Comparison of ENCODE assay signal across 16 cellular contexts in genomic region chr1:190864013-190864610, GRCh38.
DNase-seq lines count a peak whose midpoint lies in the region; ATAC-seq and TF ChIP-seq lines count a peak whose summit lies in the region.
"Had no signal": no experiment of that assay in that cellular context is flagged by ENCODE, and none has a peak within 500 bp of the region (broad histone marks: within the 10 kb centered on the region; RNA-seq: fewer than 3 reads in every experiment).

No MANE protein-coding gene starts in this region.

- ATAC-seq in WTC11 (peak; percentile 38; the same call in 1 of the 2 replicates), foreskin keratinocyte (peak; percentile 9), GM18868 (IDR thresholded peaks at IDR 0.05; ENCODE audit: unreplicated experiment) (no peak)
- ATAC-seq: CD8-positive, alpha-beta T cell; K562 had no signal

- no peaks in the 10 kb centered on the region for H3K9me3 ChIP-seq in H9 (ENCODE audit: control insufficient read depth, low read depth, low read length)
- H3K9me3 ChIP-seq: BLaER1 treated with 17β-estradiol and CSF1 and Interleukin-3, amounts not matched to agents 10 nM and 100 nM; HAP-1 had no signal

- no peak overlapping the region for H2BK5ac ChIP-seq in H9 (ENCODE audit: insufficient read length, low read length)

- H3K4me1 Mint-ChIP-seq in H9 (no peaks in the 10 kb centered on the region), WTC11 (no peaks in the 10 kb centered on the region)
- H3K4me1 Mint-ChIP-seq: B cell had no signal

- H4K20me1 ChIP-seq in H9 (ENCODE audit: control insufficient read depth, insufficient read depth, insufficient read length): no peaks in the 10 kb centered on the region
- H4K20me1 ChIP-seq: BLaER1 treated with 17β-estradiol and CSF1 and Interleukin-3, amounts not matched to agents 10 nM and 100 nM had no signal

- H3K23me2 ChIP-seq in H9 (ENCODE audit: insufficient read length, low read depth, low read length, poor library complexity, severe bottlenecking): no peaks in the 10 kb centered on the region

- no peak overlapping the region for H4K8ac ChIP-seq in H9 (replicated peaks; ENCODE audit: insufficient read length, low read depth, low read length)

- H3K56ac ChIP-seq in H9 (ENCODE audit: insufficient read length, low read depth, low read length): no peak overlapping the region

- no peak overlapping the region for H4K5ac ChIP-seq in H9 (ENCODE audit: insufficient read length, low read depth, low read length)

- H2BK120ac ChIP-seq in H9 (ENCODE audit: low read depth, low read length, poor library complexity, severe bottlenecking): no peak overlapping the region

- H3K4me3 Mint-ChIP-seq in H9: no peak overlapping the region
- no peak overlapping the region for H3K4me3 Mint-ChIP-seq in WTC11
- H3K4me3 Mint-ChIP-seq: B cell; CD8-positive, alpha-beta T cell had no signal

- no peak overlapping the region for H2AFZ ChIP-seq in H9 (ENCODE audit: low read length)

- DNase-seq in H9 (no peak), WTC11 (ENCODE audit: low spot score) (no peak), foreskin keratinocyte (peak; percentile 19 to 81), myocyte (ENCODE audit: low read depth) (peak; percentile 26), NCI-H1092 (lab: John Stamatoyannopoulos, UW) (no peak)
- DNase-seq in activated CD8-positive, alpha-beta memory T cell treated with anti-CD3 and anti-CD28 coated beads, Interleukin-2, amount 50 U/mL, for 4 hours: no peak
- DNase-seq: Calu3; CD8-positive, alpha-beta T cell; DMS79 treated with DMSO at 0.1 percent for 48 hours; GOT3; IMR-90 had no signal

- H3K27me3 ChIP-seq in H9 (ENCODE audit: insufficient read depth, low read length) (no peaks in the 10 kb centered on the region), foreskin keratinocyte (no peaks in the 10 kb centered on the region)
- H3K27me3 ChIP-seq: BLaER1 treated with 17β-estradiol and CSF1 and Interleukin-3, amounts not matched to agents 10 nM and 100 nM had no signal

- no peaks in the 10 kb centered on the region for H3K4me1 ChIP-seq in H9 (ENCODE audit: insufficient read depth, low read length)
- H3K4me1 ChIP-seq in foreskin keratinocyte: no peaks in the 10 kb centered on the region
- H3K4me1 ChIP-seq: BLaER1 treated with 17β-estradiol and CSF1 and Interleukin-3, amounts not matched to agents 10 nM and 100 nM; HAP-1 had no signal

- peak overlapping the region; percentile 8 for H3K18ac ChIP-seq in H9 (ENCODE audit: insufficient read length, low read depth, low read length)

- no peaks in the 10 kb centered on the region for H3K27me3 Mint-ChIP-seq in H9 (ENCODE audit: low read depth)
- no peaks in the 10 kb centered on the region for H3K27me3 Mint-ChIP-seq in WTC11 (ENCODE audit: low read depth)
- H3K27me3 Mint-ChIP-seq: B cell had no signal

- POLR2A ChIA-PET in WTC11 (lab: Charles Lee): no interaction called here

- no peak overlapping the region for H3K14ac ChIP-seq in H9 (ENCODE audit: insufficient read depth, low read length)

- no peak overlapping the region for H2AK5ac ChIP-seq in H9 (ENCODE audit: insufficient read length, low read length)

- no peak overlapping the region for H2BK20ac ChIP-seq in H9 (ENCODE audit: low read depth, low read length, poor library complexity, severe bottlenecking)

- H3K79me1 ChIP-seq in H9 (ENCODE audit: insufficient read depth, low read depth, low read length, poor library complexity, severe bottlenecking): no peaks in the 10 kb centered on the region

- peaks cover 16 to 18% of the 10 kb centered on the region in 2 experiments for H3K9me3 Mint-ChIP-seq in H9
- H3K9me3 Mint-ChIP-seq in WTC11: peaks cover 23% of the 10 kb centered on the region

- no peak overlapping the region for H4K91ac ChIP-seq in H9 (ENCODE audit: insufficient read length, low read depth, low read length)

- H2BK15ac ChIP-seq in H9 (ENCODE audit: low read depth, low read length): no peak overlapping the region

- no peak overlapping the region; a peak in 1 of 7 replicates for H3K27ac Mint-ChIP-seq in H9
- no peak overlapping the region for H3K27ac Mint-ChIP-seq in WTC11
- H3K27ac Mint-ChIP-seq: B cell; CD8-positive, alpha-beta T cell had no signal

- no peaks in the 10 kb centered on the region for H3K79me2 ChIP-seq in H9 (ENCODE audit: insufficient read depth, low read length)

- H3K27ac ChIP-seq in H9 (ENCODE audit: insufficient read length, low read depth, low read length): no peak overlapping the region
- no peak overlapping the region for H3K27ac ChIP-seq in foreskin keratinocyte
- H3K27ac ChIP-seq: BLaER1 treated with 17β-estradiol and CSF1 and Interleukin-3, amounts not matched to agents 10 nM and 100 nM had no signal

- WGBS in H9 (ENCODE audit: extremely low coverage, insufficient read length, low lambda C conversion rate): no CpG with 5 or more reads among the region's 3 CpGs

- no peak overlapping the region for H3K9ac ChIP-seq in H9 (ENCODE audit: extremely low read depth, insufficient read length, low read length)
- H3K9ac ChIP-seq: BLaER1 treated with 17β-estradiol and CSF1 and Interleukin-3, amounts not matched to agents 10 nM and 100 nM had no signal

- no peak overlapping the region for H3T11ph ChIP-seq in H9 (ENCODE audit: low read length)

- no peak overlapping the region for H2BK12ac ChIP-seq in H9 (ENCODE audit: insufficient read length, low read depth, low read length)

- peaks cover 3 to 23% (median 8%) of the 10 kb centered on the region in 3 experiments; a peak in 5 of 7 replicates for H3K36me3 Mint-ChIP-seq in H9 (ENCODE audit: insufficient read depth in 1 of 3, low read depth in 3 of 3)
- H3K36me3 Mint-ChIP-seq in WTC11: peaks cover 17% of the 10 kb centered on the region
- H3K36me3 Mint-ChIP-seq: CD8-positive, alpha-beta T cell had no signal

- CTCF ChIA-PET in WTC11 (lab: Charles Lee): interaction anchor here (0.9 kb wide), 1 partner anchor 71 kb away, joined by 3 read pairs; no protein-coding TSS in a partner anchor

- no peak overlapping the region for H3K4me2 ChIP-seq in H9 (ENCODE audit: insufficient read depth, insufficient read length, low read length)
- H3K4me2 ChIP-seq: BLaER1 treated with 17β-estradiol and CSF1 and Interleukin-3, amounts not matched to agents 10 nM and 100 nM had no signal

- no peak overlapping the region for H3K4ac ChIP-seq in H9 (ENCODE audit: low read depth, low read length)

- no peak overlapping the region for H3K23ac ChIP-seq in H9 (ENCODE audit: insufficient read length, low read depth, low read length)

- TF ChIP-seq CTCF in H9 (conservative IDR thresholded peaks at IDR 0.05) (no peak), WTC11 (IDR thresholded peaks at IDR 0.05) (no peak), foreskin keratinocyte (conservative IDR thresholded peaks at IDR 0.05) (no peak)

TF ChIP-seq in WTC11, 78 proteins besides CTCF, POLR2A, EP300 and RAD21:
- no peak for TF ChIP-seq NFE2L1 (CRISPR knock-in tag; IDR thresholded peaks at IDR 0.05)
- no peak for TF ChIP-seq FOXP4 (CRISPR knock-in tag; IDR thresholded peaks at IDR 0.05)
- TF ChIP-seq PRRX2 (CRISPR knock-in tag; IDR thresholded peaks at IDR 0.05): no peak
- TF ChIP-seq ATF6 (CRISPR knock-in tag; IDR thresholded peaks at IDR 0.05): no peak
- no peak for TF ChIP-seq JUN (CRISPR knock-in tag; IDR thresholded peaks at IDR 0.05)

Comparison
In these comparisons a context has a peak if more than half of its experiments do, and no peak if none do; other contexts are left out.
1. DNase-seq: peak in foreskin keratinocyte (2 of 2) and myocyte (single experiment); none in H9 (single experiment), WTC11 (single experiment), NCI-H1092 (single experiment) and activated CD8-positive, alpha-beta memory T cell treated with anti-CD3 and anti-CD28 coated beads, Interleukin-2, amount 50 U/mL, for 4 hours (single experiment).